Comparison of ENCODE assay signal across 1 cellular context in genomic region chr21:36319767-36320420, GRCh38.
A peak's percentile ranks its signal among the peaks of the same experiment; 100 is the strongest.
TF ChIP-seq lines count a peak whose summit lies in the region.

TSS of gene MORC3 (plus strand) at chr21:36320197. CDS start at chr21:36320265, 68 bp downstream.

TF ChIP-seq in K562, 482 proteins besides CTCF, POLR2A, EP300 and RAD21 (continued from another document and continues in another):
- TF ChIP-seq UBTF (IDR thresholded peaks at IDR 0.05; ENCODE audit: borderline replicate concordance in 1 of 2, low read depth in 2 of 2, low read length in 2 of 2) (peak; percentile 73 to 74; a peak in 3 of 4 replicates), NCOR1 (IDR thresholded peaks at IDR 0.05) (no peak), ZNF76 (CRISPR knock-in tag; IDR thresholded peaks at IDR 0.05; ENCODE audit: borderline replicate concordance) (no peak), BACH1 (tag; IDR thresholded peaks at IDR 0.05) (no peak), BDP1 (IDR thresholded peaks at IDR 0.05; ENCODE audit: insufficient read depth, insufficient read length) (no peak), MAZ (CRISPR knock-in tag; conservative IDR thresholded peaks at IDR 0.05 in 1 of 2, IDR thresholded peaks at IDR 0.05 in 1 of 2) (peak; percentile 62 to 70; a peak in 3 of 4 replicates), ZNF280B (CRISPR knock-in tag; IDR thresholded peaks at IDR 0.05) (no peak), NFE2L1 (tag; IDR thresholded peaks at IDR 0.05; ENCODE audit: borderline replicate concordance, low read depth) (no peak), ZNF639 (CRISPR knock-in tag; conservative IDR thresholded peaks at IDR 0.05 in 1 of 2, IDR thresholded peaks at IDR 0.05 in 1 of 2) (peak in 1 of 2 experiments; percentile 93; a peak in 2 of 4 replicates), ARID2 (IDR thresholded peaks at IDR 0.05) (no peak), YBX1 (IDR thresholded peaks at IDR 0.05) (no peak), PHTF2 (CRISPR knock-in tag; IDR thresholded peaks at IDR 0.05) (no peak), ETV6 (IDR thresholded peaks at IDR 0.05; ENCODE audit: borderline replicate concordance in 1 of 2, low read depth in 2 of 2, low read length in 1 of 2) (no peak), ETV6 (CRISPR knock-in tag; IDR thresholded peaks at IDR 0.05; ENCODE audit: borderline replicate concordance) (no peak), PREB (CRISPR knock-in tag; IDR thresholded peaks at IDR 0.05) (no peak), USF2 (CRISPR knock-in tag; IDR thresholded peaks at IDR 0.05) (no peak), CREBBP (IDR thresholded peaks at IDR 0.05; ENCODE audit: low read depth, low read length) (no peak), ZNF395 (CRISPR knock-in tag; IDR thresholded peaks at IDR 0.05) (no peak), TAF1 (IDR thresholded peaks at IDR 0.05; ENCODE audit: control insufficient read depth, extremely low read depth, insufficient read depth, low read length, severe bottlenecking) (peak; percentile 98), ZNF239 (CRISPR knock-in tag; IDR thresholded peaks at IDR 0.05) (no peak), ZC3H8 (IDR thresholded peaks at IDR 0.05) (no peak), RFX7 (CRISPR knock-in tag; IDR thresholded peaks at IDR 0.05) (no peak), GABPA (tag; conservative IDR thresholded peaks at IDR 0.05; ENCODE audit: low read depth) (peak; percentile 98), SNIP1 (IDR thresholded peaks at IDR 0.05; ENCODE audit: low read depth) (no peak), IRF2 (CRISPR knock-in tag; IDR thresholded peaks at IDR 0.05) (no peak), NCOA4 (IDR thresholded peaks at IDR 0.05; ENCODE audit: partially characterized antibody) (no peak), ZNF609 (CRISPR knock-in tag; IDR thresholded peaks at IDR 0.05; ENCODE audit: borderline replicate concordance) (no peak), CEBPZ (IDR thresholded peaks at IDR 0.05; ENCODE audit: borderline replicate concordance, low read depth, low read length) (no peak), ETV5 (CRISPR knock-in tag; IDR thresholded peaks at IDR 0.05; ENCODE audit: low read depth) (peak; percentile 92), ZNF444 (CRISPR knock-in tag; IDR thresholded peaks at IDR 0.05) (no peak), DNMT1 (IDR thresholded peaks at IDR 0.05) (no peak), ZNF57 (CRISPR knock-in tag; IDR thresholded peaks at IDR 0.05) (no peak), SRSF1 (IDR thresholded peaks at IDR 0.05; ENCODE audit: low read depth, low read length) (no peak), KHSRP (IDR thresholded peaks at IDR 0.05) (no peak), XRCC5 (IDR thresholded peaks at IDR 0.05; ENCODE audit: low read depth, low read length) (peak; percentile 94), L3MBTL2 (IDR thresholded peaks at IDR 0.05) (peak; percentile 97), POU5F1 (IDR thresholded peaks at IDR 0.05; ENCODE audit: borderline replicate concordance, low read depth, low read length, partially characterized antibody) (no peak), C11orf30 (IDR thresholded peaks at IDR 0.05; ENCODE audit: low read depth) (no peak), JUN (IDR thresholded peaks at IDR 0.05; ENCODE audit: borderline replicate concordance, low read depth, low read length) (no peak; the same call in 1 of the 2 replicates), JUN (CRISPR knock-in tag; IDR thresholded peaks at IDR 0.05; ENCODE audit: borderline replicate concordance) (no peak), HES1 (IDR thresholded peaks at IDR 0.05; ENCODE audit: low read depth) (peak; percentile 38; the same call in 1 of the 2 replicates), ZBTB43 (CRISPR knock-in tag; IDR thresholded peaks at IDR 0.05) (no peak)
